In genomic region chr9:78676623-78677022, GRCh38 we compare ENCODE assay signal across 1 cellular context.
TF ChIP-seq lines count a peak whose summit lies in the region.

No MANE protein-coding gene starts in this region.

TF ChIP-seq in SK-N-SH, 30 proteins besides CTCF, POLR2A, EP300 and RAD21 (continued from another document):
- TF ChIP-seq REST (IDR thresholded peaks at IDR 0.05; ENCODE audit: low read depth, low read length) (no peak), RXRA (IDR thresholded peaks at IDR 0.05; ENCODE audit: borderline replicate concordance, low read depth) (no peak), SIN3A (IDR thresholded peaks at IDR 0.05; ENCODE audit: borderline replicate concordance, low read depth, low read length) (no peak), RFX5 (IDR thresholded peaks at IDR 0.05; ENCODE audit: low read length) (no peak), USF1 (IDR thresholded peaks at IDR 0.05; ENCODE audit: borderline replicate concordance, low read depth) (no peak), TAF1 (IDR thresholded peaks at IDR 0.05; ENCODE audit: borderline replicate concordance, low read depth, low read length) (no peak), TCF12 (IDR thresholded peaks at IDR 0.05) (peak; percentile 66), MXI1 (IDR thresholded peaks at IDR 0.05; ENCODE audit: low read depth, low read length) (no peak), NFIC (IDR thresholded peaks at IDR 0.05; ENCODE audit: borderline replicate concordance) (peak; percentile 48), ELF1 (IDR thresholded peaks at IDR 0.05) (no peak)
